1 cellular context compared by ENCODE assay signal in genomic region chr7:28144266-28144665, GRCh38.
TF ChIP-seq lines count a peak whose summit lies in the region.

No MANE protein-coding gene starts in this region.

TF ChIP-seq in H1, 55 proteins besides CTCF, POLR2A, EP300 and RAD21 (continued from another document):
- TF ChIP-seq MAFK (IDR thresholded peaks at IDR 0.05; ENCODE audit: low read depth, low read length): no peak
- no peak for TF ChIP-seq SP2 (IDR thresholded peaks at IDR 0.05; ENCODE audit: low read length)
- no peak for TF ChIP-seq BRCA1 (IDR thresholded peaks at IDR 0.05; ENCODE audit: low read depth, low read length)
